ENCODE assay signal across 16 cellular contexts in the genomic region with DNA sequence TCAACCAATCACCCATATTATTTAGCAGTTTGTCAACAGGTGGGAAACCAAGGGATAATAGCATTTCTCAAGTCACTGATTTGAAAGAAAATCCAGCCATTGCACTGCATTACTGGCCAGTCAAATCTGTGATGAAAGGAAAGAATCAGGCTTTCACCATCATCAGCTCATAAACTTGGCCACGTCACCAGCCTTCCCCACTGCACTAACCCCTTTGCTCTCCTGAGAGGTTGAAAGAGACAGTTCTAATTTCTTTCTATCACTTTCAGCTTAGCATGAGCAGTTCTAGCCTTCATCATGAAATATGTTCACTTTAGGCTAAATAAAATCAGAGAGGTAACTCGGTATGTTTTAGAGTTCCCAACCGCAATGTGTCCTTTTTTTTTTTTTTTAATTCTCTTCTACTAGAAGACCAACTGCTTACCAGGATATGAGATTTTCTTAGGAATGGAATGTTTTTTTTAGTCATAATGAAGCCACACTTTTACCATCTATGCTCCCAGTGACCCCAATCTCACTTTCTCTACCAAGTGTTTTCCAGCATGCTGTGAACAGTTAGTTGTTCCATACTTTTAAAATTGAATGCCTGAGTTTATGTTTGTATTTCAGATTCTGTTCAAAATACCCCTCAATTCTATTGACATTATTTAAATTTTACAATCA. TPM values are rescaled to one million over a fixed set of nuclear protein-coding genes. Genes with fewer than 3 reads are reported as not detected.
A peak's percentile ranks its signal among the peaks of the same experiment; 100 is the strongest.
DNase-seq lines count a peak whose midpoint lies in the region; ATAC-seq and TF ChIP-seq lines count a peak whose summit lies in the region.
"Had no signal": no experiment of that assay in that cellular context is flagged by ENCODE, and none has a peak within 500 bp of the region (broad histone marks: within the 10 kb centered on the region; RNA-seq: fewer than 3 reads in every experiment).

No MANE protein-coding gene starts in this region.

- no peak overlapping the region for H3K4me3 ChIP-seq in IMR-90 (ENCODE audit: insufficient read depth, low read depth, low read length)
- H3K4me3 ChIP-seq in foreskin fibroblast (ENCODE audit: low read depth in 1 of 2, low read length in 2 of 2), result no peak overlapping the region
- H3K4me3 ChIP-seq in Peyer's patch, result no peak overlapping the region
- H3K4me3 ChIP-seq in OCI-LY7 (ENCODE audit: low read depth, low read length, poor library complexity, severe bottlenecking), result no peak overlapping the region
- H3K4me3 ChIP-seq: K562 had no signal

- H3K4ac ChIP-seq in IMR-90 (ENCODE audit: low read depth, low read length), result no peak overlapping the region

- no peaks in the 10 kb centered on the region for H3K9me3 Mint-ChIP-seq in HFFc6

- H2AFZ ChIP-seq in IMR-90 (replicated peaks; ENCODE audit: low read length, poor library complexity), result no peak overlapping the region
- no peak overlapping the region for H2AFZ ChIP-seq in OCI-LY7 (ENCODE audit: low read length)

- TF ChIP-seq CTCF in HFFc6 (IDR thresholded peaks at IDR 0.05) (no peak), IMR-90 (conservative IDR thresholded peaks at IDR 0.05; ENCODE audit: low read depth, low read length) (no peak), foreskin fibroblast (IDR thresholded peaks at IDR 0.05; ENCODE audit: low read depth, low read length) (no peak), Peyer's patch (IDR thresholded peaks at IDR 0.05) (no peak), OCI-LY7 (conservative IDR thresholded peaks at IDR 0.05; ENCODE audit: low read length) (no peak)

- H4K8ac ChIP-seq in IMR-90 (ENCODE audit: low read depth in 2 of 2, low read length in 2 of 2), result no peak overlapping the region

- no peak overlapping the region for H3K14ac ChIP-seq in IMR-90 (replicated peaks; ENCODE audit: low read depth, low read length)

- peaks cover 24% of the 10 kb centered on the region for H3K4me1 Mint-ChIP-seq in HFFc6 (ENCODE audit: low read depth)

- H3K9me1 ChIP-seq in IMR-90 (ENCODE audit: insufficient read depth, low read length), result no peaks in the 10 kb centered on the region

- no peak overlapping the region for H3K9ac ChIP-seq in IMR-90 (ENCODE audit: low read depth, low read length)

- whole genome bisulfite sequencing in IMR-90 (ENCODE audit: extremely low coverage in 2 of 2, insufficient read length in 1 of 2), 2 experiments, result no CpG with 5 or more reads among the region's 3 CpGs

- H4K5ac ChIP-seq in IMR-90 (ENCODE audit: low read depth, low read length), result no peak overlapping the region

- BruUV-seq in IMR-90 (replicated peaks; lab: Mats Ljungman, UMichigan) (no TSS peak), OCI-LY7 (replicated peaks; lab: Mats Ljungman, UMichigan) (no TSS peak)

- intact Hi-C loops in IMR-90 (cut with micrococcal nuclease), result no loop called here
- intact Hi-C loops in OCI-LY7 (cut with micrococcal nuclease; ENCODE audit: unreplicated experiment), result no loop called here

- peaks cover 2% of the 10 kb centered on the region; the same call in 1 of the 2 replicates for H3K27me3 Mint-ChIP-seq in HFFc6 (ENCODE audit: insufficient read depth)

- H3K27ac ChIP-seq in IMR-90 (ENCODE audit: insufficient read depth, low read length) (no peak overlapping the region), Peyer's patch (no peak overlapping the region), OCI-LY7 (ENCODE audit: low read depth, low read length, poor library complexity, severe bottlenecking) (no peak overlapping the region)
- H3K27ac ChIP-seq: C4-2B had no signal

- no peak overlapping the region for H3K56ac ChIP-seq in IMR-90 (ENCODE audit: extremely low read depth, insufficient read depth, low read length)

- no peaks in the 10 kb centered on the region for H3K36me3 Mint-ChIP-seq in HFFc6 (ENCODE audit: low read depth)

- H2AK9ac ChIP-seq in IMR-90 (replicated peaks; ENCODE audit: low read depth, low read length, poor library complexity), result no peak overlapping the region

- H3K4me2 ChIP-seq in IMR-90 (ENCODE audit: low read depth, low read length), result peak overlapping the region; percentile 29; the same call in 1 of the 2 replicates
- no peak overlapping the region for H3K4me2 ChIP-seq in OCI-LY7 (ENCODE audit: low read length)

- H2BK120ac ChIP-seq in IMR-90 (ENCODE audit: low read depth, low read length), result no peak overlapping the region

- no peak for TF ChIP-seq RAD21 in IMR-90 (IDR thresholded peaks at IDR 0.05; ENCODE audit: low read length)

- H3K27me3 ChIP-seq in IMR-90 (ENCODE audit: control insufficient read depth, insufficient read depth, low read length) (no peaks in the 10 kb centered on the region), Peyer's patch (no peaks in the 10 kb centered on the region)

- CTCF ChIA-PET in IMR-90 (lab: Yijun Ruan, JAX), result interaction anchor here (0.6 kb wide), 1 partner anchor 1559 kb away, joined by 3 read pairs; no protein-coding TSS in a partner anchor
- CTCF ChIA-PET in OCI-LY7 (lab: Charles Lee; ENCODE audit: unreplicated experiment), result no interaction called here

- no peaks in the 10 kb centered on the region for H3K9me3 ChIP-seq in IMR-90 (ENCODE audit: control insufficient read depth, insufficient read depth, low read length)
- H3K9me3 ChIP-seq in Peyer's patch, result no peaks in the 10 kb centered on the region
- no peaks in the 10 kb centered on the region for H3K9me3 ChIP-seq in OCI-LY7 (ENCODE audit: low read length)

- in situ Hi-C loops in IMR-90 (cut with MboI; ENCODE audit: low sequenced_read_pairs), result no loop called here

- no peaks in the 10 kb centered on the region for H4K20me1 ChIP-seq in IMR-90 (ENCODE audit: insufficient read depth, low read length)
- H4K20me1 ChIP-seq in OCI-LY7 (ENCODE audit: insufficient read depth, low read length), result no peaks in the 10 kb centered on the region

- H4K91ac ChIP-seq in IMR-90 (ENCODE audit: insufficient read depth, low read depth, low read length), result no peak overlapping the region

- no peak overlapping the region for H3K27ac Mint-ChIP-seq in HFFc6

- peak overlapping the region; percentile 34; the same call in 1 of the 2 replicates for H3K4me3 Mint-ChIP-seq in HFFc6

- dilution Hi-C loops in IMR-90 (cut with HindIII; ENCODE audit: low sequenced_read_pairs, unreplicated experiment), result no loop called here

- H3K79me2 ChIP-seq in OCI-LY7 (ENCODE audit: insufficient read depth, low read depth, low read length), result no peaks in the 10 kb centered on the region

- H3K4me1 ChIP-seq in IMR-90 (ENCODE audit: control insufficient read depth, insufficient read depth, low read length) (no peaks in the 10 kb centered on the region), Peyer's patch (no peaks in the 10 kb centered on the region), OCI-LY7 (ENCODE audit: insufficient read depth, low read length, poor library complexity, severe bottlenecking) (no peaks in the 10 kb centered on the region)

- H2BK20ac ChIP-seq in IMR-90 (ENCODE audit: low read depth, low read length), result no peak overlapping the region

- no peak overlapping the region for H2BK15ac ChIP-seq in IMR-90 (ENCODE audit: low read depth, low read length)

- no peaks in the 10 kb centered on the region for H3K36me3 ChIP-seq in IMR-90 (ENCODE audit: control insufficient read depth, insufficient read depth, low read length)
- no peaks in the 10 kb centered on the region for H3K36me3 ChIP-seq in Peyer's patch
- no peaks in the 10 kb centered on the region for H3K36me3 ChIP-seq in OCI-LY7 (ENCODE audit: insufficient read depth, low read length)

- H3K23ac ChIP-seq in IMR-90 (ENCODE audit: low read depth, low read length), result no peak overlapping the region

- peak; percentile 75 for DNase-seq in EL
- DNase-seq in HFFc6, result peak; percentile 28
- peak; percentile 31 for DNase-seq in IMR-90
- peak; percentile 37 to 70 for DNase-seq in foreskin fibroblast
- no peak for DNase-seq in NCI-H2196 treated with DMSO at 0.1 percent for 48 hours (lab: John Stamatoyannopoulos, UW; ENCODE audit: unreplicated experiment)
- no peak for DNase-seq in Peyer's patch
- no peak for DNase-seq in DMS79 treated with DMSO at 0.1 percent for 48 hours (lab: John Stamatoyannopoulos, UW)
- no peak for DNase-seq in OCI-LY7 (ENCODE audit: low spot score)
- DNase-seq: COR-L47, DMS53, NCI-H1092, NCI-H345, NCI-H526 treated with DMSO at 0.1 percent for 48 hours had no signal

- TF ChIP-seq POLR2A in IMR-90 (IDR thresholded peaks at IDR 0.05; ENCODE audit: low read depth, low read length) (no peak), Peyer's patch (IDR thresholded peaks at IDR 0.05) (no peak)

- H3K79me1 ChIP-seq in IMR-90 (ENCODE audit: low read depth in 1 of 2, low read length in 2 of 2), result no peaks in the 10 kb centered on the region

- no peak overlapping the region for H2BK5ac ChIP-seq in IMR-90 (ENCODE audit: low read depth, low read length, poor library complexity, severe bottlenecking)

- no peak for ATAC-seq in IMR-90 (ENCODE audit: low read depth)
- ATAC-seq: HCT116, K562 had no signal

- H3K18ac ChIP-seq in IMR-90 (ENCODE audit: low read depth, low read length), result no peak overlapping the region

- no peak overlapping the region for H2AK5ac ChIP-seq in IMR-90 (ENCODE audit: low read depth, low read length)

- POLR2A ChIA-PET in IMR-90 (lab: Charles Lee; ENCODE audit: unreplicated experiment), result interaction anchor here (0.6 kb wide), 1 partner anchor 1582 kb away, joined by 4 read pairs; no protein-coding TSS in a partner anchor
- POLR2A ChIA-PET in OCI-LY7 (lab: Charles Lee), result interaction anchor here (0.7 to 0.8 kb wide), 2 partner anchors 123 to 1093 kb away, joined by 3 to 4 read pairs; no protein-coding TSS in a partner anchor

- no peaks in the 10 kb centered on the region for H3K9me2 ChIP-seq in OCI-LY7 (ENCODE audit: insufficient read depth, low read length)

TF ChIP-seq in IMR-90, 13 proteins besides CTCF, POLR2A, EP300 and RAD21 (continues in another document):
- TF ChIP-seq CEBPB (IDR thresholded peaks at IDR 0.05; ENCODE audit: low read depth, low read length) (no peak), SMC3 (IDR thresholded peaks at IDR 0.05; ENCODE audit: low read depth, low read length) (no peak), CHD1 (IDR thresholded peaks at IDR 0.05; ENCODE audit: low read depth, low read length) (no peak), MXI1 (IDR thresholded peaks at IDR 0.05; ENCODE audit: borderline replicate concordance, low read depth, low read length) (no peak), RCOR1 (IDR thresholded peaks at IDR 0.05; ENCODE audit: insufficient replicate concordance, low read length) (no peak), NFE2L2 (IDR thresholded peaks at IDR 0.05; ENCODE audit: low read depth, low read length) (no peak), MAFK (IDR thresholded peaks at IDR 0.05; ENCODE audit: low read depth, low read length) (no peak), RFX5 (IDR thresholded peaks at IDR 0.05; ENCODE audit: low read depth, low read length) (no peak)

RNA-seq across cellular contexts. Expression of a gene that starts 55.7 kb away (rescaled TPM):
- 10 to 100 TPM; 12.0 to 66.1 (median 54.1) TPM for total RNA-seq in HFFc6 (2021; fragmentation: NEBNext Ultra II Directional; extraction: Animal tissue kit (Norgen Biotek cat#: 25700))
- total RNA-seq in IMR-90 (2012; rRNA removed), result 24.7 and 35.6 TPM in 2 replicates
- polyA plus RNA-seq in IMR-90 (2012; rRNA removed), result 5.6 and 8.3 TPM in 2 replicates
- 1.1 and 1.5 TPM in 2 replicates for polyA plus RNA-seq in IMR-90 (2012; cell fraction: cytosol; rRNA removed)
- polyA plus RNA-seq in IMR-90 (2012; cell fraction: nucleus; rRNA removed; ENCODE audit: low replicate concordance), result 1.2 and 14.0 TPM in 2 replicates
- total RNA-seq in Peyer's patch, result under 1 TPM; under 0.01 to 0.88 (median 0.64) TPM
- 5.2 and 5.7 TPM in 2 replicates for total RNA-seq in OCI-LY7 (2014; rRNA removed; shearing (Covaris generic))
- total RNA-seq in OCI-LY7 (2022), result 16.7 and 18.1 TPM in 2 replicates

Comparison
In these comparisons a context has a peak if more than half of its experiments do, and no peak if none do; other contexts are left out.
1. DNase-seq: peak in EL (single experiment), HFFc6 (single experiment), IMR-90 (single experiment) and foreskin fibroblast (2 of 2); none in NCI-H2196 treated with DMSO at 0.1 percent for 48 hours (single experiment), Peyer's patch (0 of 3), DMS79 treated with DMSO at 0.1 percent for 48 hours (single experiment) and OCI-LY7 (single experiment).